18 cellular contexts compared by ENCODE assay signal in genomic region chr4:107252621-107253020, GRCh38.
"Had no signal": no experiment of that assay in that cellular context is flagged by ENCODE, and none has a peak within 500 bp of the region (broad histone marks: within the 10 kb centered on the region; RNA-seq: fewer than 3 reads in every experiment).

No MANE protein-coding gene starts in this region.

- H3K36me3 ChIP-seq: colonic mucosa, esophagus squamous epithelium, neutrophil, right lobe of liver, suprapubic skin, thyroid gland had no signal

- H3K4me3 ChIP-seq: colonic mucosa, esophagus squamous epithelium, psoas muscle, right lobe of liver, skin epidermis, suprapubic skin, thyroid gland had no signal

- DNase-seq: colonic mucosa; dermis blood vessel endothelial cell; esophagus squamous epithelium; foreskin melanocyte; head of caudate nucleus; hippocampal formation; mesendoderm; naive thymus-derived CD4-positive, alpha-beta T cell; nephron progenitor cell; psoas muscle; retina; right lobe of liver; stimulated activated CD4-positive, alpha-beta T cell treated with anti-CD3 and anti-CD28 coated beads, Interleukin-12 subunit alpha, Interleukin-12 subunit beta, amount 100 ng/mL, for 4 hours; stimulated activated naive CD4-positive, alpha-beta T cell treated with Interleukin-2 at 50 U/mL for 16 hours; thyroid gland had no signal

- H3K4me1 ChIP-seq: colonic mucosa, esophagus squamous epithelium, psoas muscle, right lobe of liver, suprapubic skin, thyroid gland had no signal

- H3K9me3 ChIP-seq: colonic mucosa, esophagus squamous epithelium, neutrophil, psoas muscle, right lobe of liver, suprapubic skin, thyroid gland had no signal

- H3K27ac ChIP-seq: colonic mucosa, esophagus squamous epithelium, neutrophil, psoas muscle, right lobe of liver, skin epidermis, suprapubic skin, thyroid gland had no signal

- H3K27me3 ChIP-seq: colonic mucosa, esophagus squamous epithelium, neutrophil, right lobe of liver, suprapubic skin, thyroid gland had no signal

- ATAC-seq: naive thymus-derived CD4-positive, alpha-beta T cell; right lobe of liver had no signal
